Comparison of ENCODE assay signal across 1 cellular context in the genomic region with DNA sequence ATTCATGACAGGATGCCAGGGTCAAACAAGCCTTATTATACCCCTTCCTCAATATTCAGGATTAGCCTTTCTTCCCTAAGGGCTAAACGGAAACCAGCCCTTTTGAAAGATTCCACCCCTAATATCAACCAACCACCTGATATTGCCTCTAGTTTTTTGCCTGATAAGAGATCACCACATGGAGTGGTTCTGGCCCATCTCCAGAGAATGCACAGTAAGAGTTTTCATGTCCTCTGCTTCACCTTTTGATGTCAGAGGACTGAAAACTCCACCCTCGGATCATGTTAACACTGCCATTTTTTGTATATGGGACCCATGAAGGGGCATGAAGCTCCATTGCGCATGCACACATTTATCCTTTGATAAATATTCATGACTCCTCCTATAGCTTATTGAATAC.
A peak's percentile ranks its signal among the peaks of the same experiment; 100 is the strongest.
TF ChIP-seq lines count a peak whose summit lies in the region.

No MANE protein-coding gene starts in this region.

TF ChIP-seq in HEK293, 187 proteins besides CTCF, POLR2A, EP300 and RAD21:
- TF ChIP-seq ZNF670 (tag by site-specific recombination; IDR thresholded peaks at IDR 0.05; ENCODE audit: low read depth) (no peak), ZNF221 (tag by site-specific recombination; IDR thresholded peaks at IDR 0.05; ENCODE audit: borderline replicate concordance) (no peak), ZFP41 (tag by site-specific recombination; IDR thresholded peaks at IDR 0.05; ENCODE audit: borderline replicate concordance) (no peak), ZNF600 (tag by site-specific recombination; IDR thresholded peaks at IDR 0.05) (no peak), SETDB1 (IDR thresholded peaks at IDR 0.05; ENCODE audit: insufficient read length, low read length) (no peak), ZNF596 (tag by site-specific recombination; IDR thresholded peaks at IDR 0.05) (no peak), KLF8 (tag by site-specific recombination; IDR thresholded peaks at IDR 0.05) (no peak), RBAK (tag by site-specific recombination; IDR thresholded peaks at IDR 0.05) (no peak), ZNF140 (tag by site-specific recombination; IDR thresholded peaks at IDR 0.05) (no peak), PRDM1 (tag by site-specific recombination; IDR thresholded peaks at IDR 0.05) (no peak), ZNF621 (tag by site-specific recombination; IDR thresholded peaks at IDR 0.05) (no peak), PRDM10 (tag by site-specific recombination; IDR thresholded peaks at IDR 0.05) (peak; percentile 93), ZBTB26 (tag by site-specific recombination; optimal IDR thresholded peaks at IDR 0.05) (no peak), ZNF10 (tag by site-specific recombination; IDR thresholded peaks at IDR 0.05) (no peak), PRDM6 (tag by site-specific recombination; IDR thresholded peaks at IDR 0.05) (0 out of 2 replicates have a peak, but pooled peaks have one; percentile 13), ZNF701 (tag by site-specific recombination; IDR thresholded peaks at IDR 0.05) (no peak), MZF1 (tag by site-specific recombination; IDR thresholded peaks at IDR 0.05; ENCODE audit: borderline replicate concordance) (no peak)
- TF ChIP-seq, protein P1, sequence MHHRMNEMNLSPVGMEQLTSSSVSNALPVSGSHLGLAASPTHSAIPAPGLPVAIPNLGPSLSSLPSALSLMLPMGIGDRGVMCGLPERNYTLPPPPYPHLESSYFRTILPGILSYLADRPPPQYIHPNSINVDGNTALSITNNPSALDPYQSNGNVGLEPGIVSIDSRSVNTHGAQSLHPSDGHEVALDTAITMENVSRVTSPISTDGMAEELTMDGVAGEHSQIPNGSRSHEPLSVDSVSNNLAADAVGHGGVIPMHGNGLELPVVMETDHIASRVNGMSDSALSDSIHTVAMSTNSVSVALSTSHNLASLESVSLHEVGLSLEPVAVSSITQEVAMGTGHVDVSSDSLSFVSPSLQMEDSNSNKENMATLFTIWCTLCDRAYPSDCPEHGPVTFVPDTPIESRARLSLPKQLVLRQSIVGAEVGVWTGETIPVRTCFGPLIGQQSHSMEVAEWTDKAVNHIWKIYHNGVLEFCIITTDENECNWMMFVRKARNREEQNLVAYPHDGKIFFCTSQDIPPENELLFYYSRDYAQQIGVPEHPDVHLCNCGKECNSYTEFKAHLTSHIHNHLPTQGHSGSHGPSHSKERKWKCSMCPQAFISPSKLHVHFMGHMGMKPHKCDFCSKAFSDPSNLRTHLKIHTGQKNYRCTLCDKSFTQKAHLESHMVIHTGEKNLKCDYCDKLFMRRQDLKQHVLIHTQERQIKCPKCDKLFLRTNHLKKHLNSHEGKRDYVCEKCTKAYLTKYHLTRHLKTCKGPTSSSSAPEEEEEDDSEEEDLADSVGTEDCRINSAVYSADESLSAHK (tag by site-specific recombination; IDR thresholded peaks at IDR 0.05): 0 out of 2 replicates have a peak, but pooled peaks have one; percentile 39
- TF ChIP-seq, protein P2, sequence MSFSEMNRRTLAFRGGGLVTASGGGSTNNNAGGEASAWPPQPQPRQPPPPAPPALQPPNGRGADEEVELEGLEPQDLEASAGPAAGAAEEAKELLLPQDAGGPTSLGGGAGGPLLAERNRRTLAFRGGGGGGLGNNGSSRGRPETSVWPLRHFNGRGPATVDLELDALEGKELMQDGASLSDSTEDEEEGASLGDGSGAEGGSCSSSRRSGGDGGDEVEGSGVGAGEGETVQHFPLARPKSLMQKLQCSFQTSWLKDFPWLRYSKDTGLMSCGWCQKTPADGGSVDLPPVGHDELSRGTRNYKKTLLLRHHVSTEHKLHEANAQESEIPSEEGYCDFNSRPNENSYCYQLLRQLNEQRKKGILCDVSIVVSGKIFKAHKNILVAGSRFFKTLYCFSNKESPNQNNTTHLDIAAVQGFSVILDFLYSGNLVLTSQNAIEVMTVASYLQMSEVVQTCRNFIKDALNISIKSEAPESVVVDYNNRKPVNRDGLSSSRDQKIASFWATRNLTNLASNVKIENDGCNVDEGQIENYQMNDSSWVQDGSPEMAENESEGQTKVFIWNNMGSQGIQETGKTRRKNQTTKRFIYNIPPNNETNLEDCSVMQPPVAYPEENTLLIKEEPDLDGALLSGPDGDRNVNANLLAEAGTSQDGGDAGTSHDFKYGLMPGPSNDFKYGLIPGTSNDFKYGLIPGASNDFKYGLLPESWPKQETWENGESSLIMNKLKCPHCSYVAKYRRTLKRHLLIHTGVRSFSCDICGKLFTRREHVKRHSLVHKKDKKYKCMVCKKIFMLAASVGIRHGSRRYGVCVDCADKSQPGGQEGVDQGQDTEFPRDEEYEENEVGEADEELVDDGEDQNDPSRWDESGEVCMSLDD (tag by site-specific recombination; IDR thresholded peaks at IDR 0.05): no peak
- TF ChIP-seq, protein P3, sequence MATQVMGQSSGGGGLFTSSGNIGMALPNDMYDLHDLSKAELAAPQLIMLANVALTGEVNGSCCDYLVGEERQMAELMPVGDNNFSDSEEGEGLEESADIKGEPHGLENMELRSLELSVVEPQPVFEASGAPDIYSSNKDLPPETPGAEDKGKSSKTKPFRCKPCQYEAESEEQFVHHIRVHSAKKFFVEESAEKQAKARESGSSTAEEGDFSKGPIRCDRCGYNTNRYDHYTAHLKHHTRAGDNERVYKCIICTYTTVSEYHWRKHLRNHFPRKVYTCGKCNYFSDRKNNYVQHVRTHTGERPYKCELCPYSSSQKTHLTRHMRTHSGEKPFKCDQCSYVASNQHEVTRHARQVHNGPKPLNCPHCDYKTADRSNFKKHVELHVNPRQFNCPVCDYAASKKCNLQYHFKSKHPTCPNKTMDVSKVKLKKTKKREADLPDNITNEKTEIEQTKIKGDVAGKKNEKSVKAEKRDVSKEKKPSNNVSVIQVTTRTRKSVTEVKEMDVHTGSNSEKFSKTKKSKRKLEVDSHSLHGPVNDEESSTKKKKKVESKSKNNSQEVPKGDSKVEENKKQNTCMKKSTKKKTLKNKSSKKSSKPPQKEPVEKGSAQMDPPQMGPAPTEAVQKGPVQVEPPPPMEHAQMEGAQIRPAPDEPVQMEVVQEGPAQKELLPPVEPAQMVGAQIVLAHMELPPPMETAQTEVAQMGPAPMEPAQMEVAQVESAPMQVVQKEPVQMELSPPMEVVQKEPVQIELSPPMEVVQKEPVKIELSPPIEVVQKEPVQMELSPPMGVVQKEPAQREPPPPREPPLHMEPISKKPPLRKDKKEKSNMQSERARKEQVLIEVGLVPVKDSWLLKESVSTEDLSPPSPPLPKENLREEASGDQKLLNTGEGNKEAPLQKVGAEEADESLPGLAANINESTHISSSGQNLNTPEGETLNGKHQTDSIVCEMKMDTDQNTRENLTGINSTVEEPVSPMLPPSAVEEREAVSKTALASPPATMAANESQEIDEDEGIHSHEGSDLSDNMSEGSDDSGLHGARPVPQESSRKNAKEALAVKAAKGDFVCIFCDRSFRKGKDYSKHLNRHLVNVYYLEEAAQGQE (tag by site-specific recombination; IDR thresholded peaks at IDR 0.05): no peak
